25 cellular contexts compared by ENCODE assay signal in genomic region chr4:176945314-176945713, GRCh38.
DNase-seq lines count a peak whose midpoint lies in the region; ATAC-seq and TF ChIP-seq lines count a peak whose summit lies in the region.
"Had no signal": no experiment of that assay in that cellular context is flagged by ENCODE, and none has a peak within 500 bp of the region (broad histone marks: within the 10 kb centered on the region; RNA-seq: fewer than 3 reads in every experiment).

No MANE protein-coding gene starts in this region.

- H3K27me3 Mint-ChIP-seq in WTC11 (ENCODE audit: low read depth) = no peaks in the 10 kb centered on the region

- TF ChIP-seq CTCF in upper lobe of right lung (IDR thresholded peaks at IDR 0.05) (no peak), WTC11 (IDR thresholded peaks at IDR 0.05) (no peak)

- H3K36me3 Mint-ChIP-seq in WTC11 = no peaks in the 10 kb centered on the region
- H3K36me3 Mint-ChIP-seq: CD8-positive, alpha-beta T cell had no signal

- no peaks in the 10 kb centered on the region for H3K36me3 ChIP-seq in upper lobe of right lung
- H3K36me3 ChIP-seq: MG63 had no signal

- H3K27me3 ChIP-seq in upper lobe of right lung = no peaks in the 10 kb centered on the region
- H3K27me3 ChIP-seq: MG63 had no signal

- CTCF ChIA-PET in WTC11 (lab: Charles Lee) = no interaction called here

- H3K27ac ChIP-seq in upper lobe of right lung = no peak overlapping the region
- H3K27ac ChIP-seq: 22Rv1, RWPE1, SK-N-MC had no signal

- H3K9me3 ChIP-seq in upper lobe of right lung = no peaks in the 10 kb centered on the region
- H3K9me3 ChIP-seq: MG63 had no signal

- H3K4me1 ChIP-seq in upper lobe of right lung = no peaks in the 10 kb centered on the region

- DNase-seq in NCI-H82 (lab: John Stamatoyannopoulos, UW) = peak; percentile 32
- no peak for DNase-seq in NCI-H82 treated with DMSO at 0.1 percent for 48 hours (lab: John Stamatoyannopoulos, UW; ENCODE audit: unreplicated experiment)
- peak; percentile 23 for DNase-seq in fibroblast of gingiva (ENCODE audit: low read depth)
- DNase-seq in myocyte (ENCODE audit: low read depth) = peak; percentile 24
- DNase-seq in upper lobe of right lung = no peak
- no peak for DNase-seq in NCI-H748 treated with DMSO at 0.1 percent for 48 hours (lab: John Stamatoyannopoulos, UW)
- no peak for DNase-seq in WTC11 (ENCODE audit: low spot score)
- DNase-seq: AML-193; C1 segment of cervical spinal cord; Calu3; CD8-positive, alpha-beta T cell; DMS153; GF-D8; MG63; NCI-H1436; NCI-H187 treated with DMSO at 0.1 percent for 48 hours; NCI-H2107; NCI-H446 treated with DMSO at 0.1 percent for 48 hours; NCI-H526 treated with DMSO at 0.1 percent for 48 hours; SHP77 treated with DMSO at 0.1 percent for 48 hours had no signal

- H3K27ac Mint-ChIP-seq in WTC11 = no peak overlapping the region
- H3K27ac Mint-ChIP-seq: CD8-positive, alpha-beta T cell had no signal

- intact Hi-C loops in upper lobe of right lung (cut with DNase I) = no loop called here

- POLR2A ChIA-PET in WTC11 (lab: Charles Lee) = no interaction called here

- ATAC-seq in upper lobe of right lung (peak; percentile 48), GM21825 (IDR thresholded peaks at IDR 0.05; ENCODE audit: unreplicated experiment) (no peak), WTC11 (no peak)
- ATAC-seq: CD8-positive, alpha-beta T cell; K562 had no signal

- H3K4me1 Mint-ChIP-seq in WTC11 = no peaks in the 10 kb centered on the region

- no peaks in the 10 kb centered on the region for H3K9me3 Mint-ChIP-seq in WTC11
- H3K9me3 Mint-ChIP-seq: CD8-positive, alpha-beta T cell had no signal

- H3K4me3 ChIP-seq in upper lobe of right lung = no peak overlapping the region
- H3K4me3 ChIP-seq: K562, MG63, SK-N-MC had no signal

- H3K4me3 Mint-ChIP-seq in WTC11 = no peak overlapping the region
- H3K4me3 Mint-ChIP-seq: CD8-positive, alpha-beta T cell had no signal

TF ChIP-seq in WTC11, 78 proteins besides CTCF, POLR2A, EP300 and RAD21:
- TF ChIP-seq, protein P1, sequence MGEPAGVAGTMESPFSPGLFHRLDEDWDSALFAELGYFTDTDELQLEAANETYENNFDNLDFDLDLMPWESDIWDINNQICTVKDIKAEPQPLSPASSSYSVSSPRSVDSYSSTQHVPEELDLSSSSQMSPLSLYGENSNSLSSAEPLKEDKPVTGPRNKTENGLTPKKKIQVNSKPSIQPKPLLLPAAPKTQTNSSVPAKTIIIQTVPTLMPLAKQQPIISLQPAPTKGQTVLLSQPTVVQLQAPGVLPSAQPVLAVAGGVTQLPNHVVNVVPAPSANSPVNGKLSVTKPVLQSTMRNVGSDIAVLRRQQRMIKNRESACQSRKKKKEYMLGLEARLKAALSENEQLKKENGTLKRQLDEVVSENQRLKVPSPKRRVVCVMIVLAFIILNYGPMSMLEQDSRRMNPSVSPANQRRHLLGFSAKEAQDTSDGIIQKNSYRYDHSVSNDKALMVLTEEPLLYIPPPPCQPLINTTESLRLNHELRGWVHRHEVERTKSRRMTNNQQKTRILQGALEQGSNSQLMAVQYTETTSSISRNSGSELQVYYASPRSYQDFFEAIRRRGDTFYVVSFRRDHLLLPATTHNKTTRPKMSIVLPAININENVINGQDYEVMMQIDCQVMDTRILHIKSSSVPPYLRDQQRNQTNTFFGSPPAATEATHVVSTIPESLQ (CRISPR knock-in tag; IDR thresholded peaks at IDR 0.05) = no peak
- TF ChIP-seq ZBTB21 (CRISPR knock-in tag; IDR thresholded peaks at IDR 0.05; ENCODE audit: borderline replicate concordance) = no peak
- no peak for TF ChIP-seq ZNF317 (CRISPR knock-in tag; IDR thresholded peaks at IDR 0.05; ENCODE audit: borderline replicate concordance, low read depth)
- no peak for TF ChIP-seq SOX15 (CRISPR knock-in tag; IDR thresholded peaks at IDR 0.05)
- TF ChIP-seq USF2 (CRISPR knock-in tag; IDR thresholded peaks at IDR 0.05) = no peak
- TF ChIP-seq PRDM15 (CRISPR knock-in tag; IDR thresholded peaks at IDR 0.05) = no peak
- no peak for TF ChIP-seq CREB1 (CRISPR knock-in tag; IDR thresholded peaks at IDR 0.05)
- no peak for TF ChIP-seq HMGXB4 (CRISPR knock-in tag; IDR thresholded peaks at IDR 0.05)
- no peak for TF ChIP-seq IRF2 (CRISPR knock-in tag; IDR thresholded peaks at IDR 0.05; ENCODE audit: borderline replicate concordance, low read depth)
- TF ChIP-seq NFYB (CRISPR knock-in tag; conservative IDR thresholded peaks at IDR 0.05; ENCODE audit: low read depth) = no peak
- no peak for TF ChIP-seq ZNF121 (CRISPR knock-in tag; IDR thresholded peaks at IDR 0.05)
- TF ChIP-seq ZNF263 (CRISPR knock-in tag; IDR thresholded peaks at IDR 0.05; ENCODE audit: low read depth) = no peak
- TF ChIP-seq ATF2 (CRISPR knock-in tag; IDR thresholded peaks at IDR 0.05; ENCODE audit: borderline replicate concordance, low read depth) = no peak
- no peak for TF ChIP-seq MYBL2 (CRISPR knock-in tag; IDR thresholded peaks at IDR 0.05)
- no peak for TF ChIP-seq GTF2I (CRISPR knock-in tag; conservative IDR thresholded peaks at IDR 0.05)
- no peak for TF ChIP-seq NR2C2 (CRISPR knock-in tag; IDR thresholded peaks at IDR 0.05)
- TF ChIP-seq SMAD4 (CRISPR knock-in tag; IDR thresholded peaks at IDR 0.05) = no peak
- TF ChIP-seq HMGA2 (CRISPR knock-in tag; IDR thresholded peaks at IDR 0.05) = no peak
- no peak for TF ChIP-seq ZNF416 (CRISPR knock-in tag; IDR thresholded peaks at IDR 0.05)
- no peak for TF ChIP-seq MXD4 (CRISPR knock-in tag; IDR thresholded peaks at IDR 0.05; ENCODE audit: borderline replicate concordance)

Comparison
In these comparisons a context has a peak if more than half of its experiments do, and no peak if none do; other contexts are left out.
1. DNase-seq: peak in NCI-H82 (single experiment), fibroblast of gingiva (single experiment) and myocyte (single experiment); none in NCI-H82 treated with DMSO at 0.1 percent for 48 hours (single experiment), upper lobe of right lung (single experiment), NCI-H748 treated with DMSO at 0.1 percent for 48 hours (single experiment) and WTC11 (single experiment).